Comparison of ENCODE assay signal across 8 cellular contexts in the genomic region with DNA sequence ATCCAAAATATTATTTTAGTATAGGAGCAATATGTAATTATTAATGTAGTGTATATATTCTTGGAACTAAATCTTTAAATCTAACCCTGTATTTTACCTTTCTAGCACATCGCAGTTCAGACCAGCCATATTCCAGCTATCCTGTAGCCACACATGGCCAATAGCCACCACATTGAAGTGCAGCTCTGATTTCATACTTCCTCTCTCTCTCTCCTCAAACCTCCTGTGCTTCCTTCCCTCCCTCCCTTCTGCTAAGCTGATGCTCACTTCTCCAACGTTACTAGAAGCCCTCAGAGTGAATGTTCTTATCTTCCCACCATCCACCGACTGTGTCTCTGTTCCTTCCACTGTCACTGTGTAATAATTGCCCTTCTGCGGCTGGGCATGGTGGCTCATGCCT. TPM values are rescaled to one million over a fixed set of nuclear protein-coding genes. Genes with fewer than 3 reads are reported as not detected.
DNase-seq lines count a peak whose midpoint lies in the region; ATAC-seq and TF ChIP-seq lines count a peak whose summit lies in the region.
"Not testable (repeated sequence)": the region's sequence is repeated elsewhere in the genome, so short reads cannot be mapped to it uniquely, and the experiment has no call there.

No MANE protein-coding gene starts in this region.

- 70 to 85% (median 78%) methylated on average over 4 of the region's 4 CpGs for WGBS in psoas muscle, 3 donors
- WGBS in aorta, 2 donors: 73 to 84% methylated on average over 3 to 4 of the region's 4 CpGs

- H3K9me3 ChIP-seq in psoas muscle; aorta (ENCODE audit: control insufficient read depth, low read length): not testable (repeated sequence)

- DNase-seq in GDM1 (lab: John Stamatoyannopoulos, UW) (peak; percentile 31), MV-4-11 (lab: John Stamatoyannopoulos, UW) (peak; percentile 69), SKM-1 treated with dmso at 0.1 percent for 144 hours (lab: John Stamatoyannopoulos, UW; ENCODE audit: unreplicated experiment) (peak; percentile 71), medulla oblongata (ENCODE audit: extremely low spot score) (peak; percentile 34)
- DNase-seq in endothelial cell (ENCODE audit: low spot score); psoas muscle; aorta: not testable (repeated sequence)

- H3K9me3 Mint-ChIP-seq in activated naive CD4-positive, alpha-beta T cell treated with anti-CD3 and anti-CD28 coated beads, Interleukin-2, amount 50 U/mL, for 24 hours; endothelial cell (ENCODE audit: unreplicated experiment): not testable (repeated sequence)

- H3K4me3 ChIP-seq in psoas muscle: peak overlapping the region; percentile 87
- H3K4me3 ChIP-seq in aorta (ENCODE audit: low read length in 2 of 2): not testable (repeated sequence)

- intact Hi-C loops in psoas muscle (cut with DNase I): not testable (repeated sequence)
- intact Hi-C loops in aorta (cut with DNase I): loop anchor here (2.0 to 10.0 kb wide), 2 partner anchors 32 to 368 kb away; a partner anchor contains a TSS

- H3K36me3 ChIP-seq in psoas muscle (ENCODE audit: insufficient read depth in 1 of 2, low read depth in 1 of 2); aorta (ENCODE audit: control insufficient read depth in 1 of 2, insufficient read depth in 2 of 2, low read length in 1 of 2): not testable (repeated sequence)

- not testable (repeated sequence) for H3K27me3 Mint-ChIP-seq in activated naive CD4-positive, alpha-beta T cell treated with anti-CD3 and anti-CD28 coated beads, Interleukin-2, amount 50 U/mL, for 24 hours; endothelial cell (ENCODE audit: unreplicated experiment)

- ATAC-seq in psoas muscle (peak in 1 of 4 donors; percentile 21), aorta (ENCODE audit: low FRiP score) (peak; percentile 27)

- peak overlapping the region; percentile 97 for H3K4me3 Mint-ChIP-seq in activated naive CD4-positive, alpha-beta T cell treated with anti-CD3 and anti-CD28 coated beads, Interleukin-2, amount 50 U/mL, for 24 hours
- H3K4me3 Mint-ChIP-seq in endothelial cell (ENCODE audit: unreplicated experiment): peak overlapping the region; percentile 97

- H3K4me1 Mint-ChIP-seq in activated naive CD4-positive, alpha-beta T cell treated with anti-CD3 and anti-CD28 coated beads, Interleukin-2, amount 50 U/mL, for 24 hours: peaks cover 42% of the 10 kb centered on the region
- H3K4me1 Mint-ChIP-seq in endothelial cell (ENCODE audit: unreplicated experiment): peaks cover 19% of the 10 kb centered on the region

- H3K27ac Mint-ChIP-seq in activated naive CD4-positive, alpha-beta T cell treated with anti-CD3 and anti-CD28 coated beads, Interleukin-2, amount 50 U/mL, for 24 hours: peak overlapping the region; percentile 89
- H3K27ac Mint-ChIP-seq in endothelial cell (ENCODE audit: unreplicated experiment): peak overlapping the region; percentile 72

- peaks cover 21% of the 10 kb centered on the region for H3K36me3 Mint-ChIP-seq in activated naive CD4-positive, alpha-beta T cell treated with anti-CD3 and anti-CD28 coated beads, Interleukin-2, amount 50 U/mL, for 24 hours
- H3K36me3 Mint-ChIP-seq in endothelial cell (ENCODE audit: low read depth, unreplicated experiment): not testable (repeated sequence)

- TF ChIP-seq CTCF in endothelial cell (IDR thresholded peaks at IDR 0.05; ENCODE audit: unreplicated experiment); psoas muscle (IDR thresholded peaks at IDR 0.05): not testable (repeated sequence)

- H3K27me3 ChIP-seq in psoas muscle (ENCODE audit: insufficient read depth in 3 of 3, low read length in 2 of 3); aorta (ENCODE audit: control insufficient read depth in 1 of 2, insufficient read depth in 2 of 2, low read length in 1 of 2): not testable (repeated sequence)

- peaks cover 14% of the 10 kb centered on the region for H3K4me1 ChIP-seq in psoas muscle
- H3K4me1 ChIP-seq in aorta (ENCODE audit: control insufficient read depth in 1 of 2, insufficient read depth in 2 of 2, low read length in 2 of 2): not testable (repeated sequence)

- H3K27ac ChIP-seq in psoas muscle: peak overlapping the region; percentile 83
- H3K27ac ChIP-seq in aorta (ENCODE audit: low read depth in 1 of 2, low read length in 2 of 2): not testable (repeated sequence)

RNA-seq across cellular contexts. Expression of a gene that starts 0.5 kb away (rescaled TPM):
- total RNA-seq in endothelial cell (ENCODE audit: unreplicated experiment) (58.4 TPM), psoas muscle (1 to 10 TPM; 1.5 to 3.5 (median 3.0) TPM), aorta (10 to 100 TPM; 22.0 to 31.3 TPM)
- polyA plus RNA-seq in psoas muscle (1 to 10 TPM in 2 of 3 donors, under 1 TPM in 1; 0.80 to 7.2 (median 1.9) TPM), aorta (1 to 10 TPM; 1.5 to 6.2 TPM)

RNA-seq across cellular contexts. Expression of a gene that starts 16.2 kb away (rescaled TPM):
- total RNA-seq in endothelial cell (ENCODE audit: unreplicated experiment) (42.0 TPM), psoas muscle (1 to 10 TPM; 1.1 to 2.0 (median 1.6) TPM), aorta (10 to 100 TPM; 15.3 to 28.0 TPM)
- polyA plus RNA-seq in psoas muscle (1 to 10 TPM in 2 of 3 donors, under 1 TPM in 1; 0.58 to 3.2 (median 1.5) TPM), aorta (1 to 10 TPM in 1 of 2 donors, under 1 TPM in 1; 0.50 to 6.1 TPM)

Comparison
In these comparisons a context has a peak if more than half of its experiments do, and no peak if none do; other contexts are left out.
1. RNA of a gene that starts 0.5 kb away (total RNA-seq): 58.4 TPM in endothelial cell (single experiment) and 22.0 to 31.3 TPM in aorta; 1.5 to 3.5 TPM in psoas muscle; every median in the first group is over 4 times any median in the second.
2. RNA of a gene that starts 16.2 kb away (total RNA-seq): 42.0 TPM in endothelial cell (single experiment) and 15.3 to 28.0 TPM in aorta; 1.1 to 2.0 TPM in psoas muscle; every median in the first group is over 4 times any median in the second.